32 cellular contexts compared by ENCODE assay signal in genomic region chr7:157465597-157466348, GRCh38.
A peak's percentile ranks its signal among the peaks of the same experiment; 100 is the strongest.
DNase-seq lines count a peak whose midpoint lies in the region; ATAC-seq and TF ChIP-seq lines count a peak whose summit lies in the region.
"Had no signal": no experiment of that assay in that cellular context is flagged by ENCODE, and none has a peak within 500 bp of the region (broad histone marks: within the 10 kb centered on the region; RNA-seq: fewer than 3 reads in every experiment).

No MANE protein-coding gene starts in this region.

- TF ChIP-seq CTCF in osteocyte (IDR thresholded peaks at IDR 0.05) (no peak), brain microvascular endothelial cell (IDR thresholded peaks at IDR 0.05; ENCODE audit: low read depth, low read length, missing control alignments) (no peak)

- no peaks in the 10 kb centered on the region for H3K36me3 ChIP-seq in brain microvascular endothelial cell (replicated peaks)
- H3K36me3 ChIP-seq: cardiac muscle cell, uterus had no signal

- in situ Hi-C loops in G401 (cut with HindIII; ENCODE audit: low sequenced_read_pairs), result no loop called here
- in situ Hi-C loops in brain microvascular endothelial cell (cut with HindIII; ENCODE audit: low pct_ligation_motif_present, low sequenced_read_pairs), result no loop called here

- H3K27ac ChIP-seq in brain microvascular endothelial cell, result no peak overlapping the region
- H3K27ac ChIP-seq: A549, cardiac muscle cell, testis, uterus had no signal

- H3K4me1 Mint-ChIP-seq in activated CD8-positive, alpha-beta memory T cell treated with anti-CD3 and anti-CD28 coated beads, Interleukin-2, amount 10 ng/mL, durations not matched to agents 7 days and 5 days, result peaks cover 21% of the 10 kb centered on the region
- H3K4me1 Mint-ChIP-seq in osteocyte (ENCODE audit: unreplicated experiment), result no peaks in the 10 kb centered on the region
- H3K4me1 Mint-ChIP-seq: B cell had no signal

- peaks cover 19% of the 10 kb centered on the region for H3K27me3 Mint-ChIP-seq in activated CD8-positive, alpha-beta memory T cell treated with anti-CD3 and anti-CD28 coated beads, Interleukin-2, amount 10 ng/mL, durations not matched to agents 7 days and 5 days
- peaks cover 12% of the 10 kb centered on the region for H3K27me3 Mint-ChIP-seq in osteocyte (ENCODE audit: unreplicated experiment)
- H3K27me3 Mint-ChIP-seq: activated naive CD8-positive, alpha-beta T cell had no signal

- peak; percentile 19 for DNase-seq in activated CD8-positive, alpha-beta memory T cell treated with anti-CD3 and anti-CD28 coated beads, Interleukin-2, amount 10 ng/mL, durations not matched to agents 7 days and 5 days
- DNase-seq in activated CD8-positive, alpha-beta memory T cell treated with anti-CD3 and anti-CD28 coated beads for 24 hours, result no peak
- peak; percentile 83 for DNase-seq in left kidney (ENCODE audit: low read depth, low spot score)
- peak; percentile 72 for DNase-seq in osteocyte (ENCODE audit: extremely low spot score, unreplicated experiment)
- no peak for DNase-seq in G401 (ENCODE audit: low spot score)
- DNase-seq in HK-2 (ENCODE audit: unreplicated experiment), result no peak
- DNase-seq in C1 segment of cervical spinal cord (lab: John Stamatoyannopoulos, UW), result no peak
- DNase-seq in brain microvascular endothelial cell, result no peak
- DNase-seq: anterior cingulate cortex; Caco-2; cortex of kidney; DMS79; foreskin melanocyte; KBM-7; left cardiac atrium; mesenchymal stem cell; NCI-H1417 treated with DMSO at 0.1 percent for 48 hours; NCI-H2081; NCI-H2227 treated with DMSO at 0.1 percent for 48 hours; NCI-H526 treated with DMSO at 0.1 percent for 48 hours; SHP77; stimulated activated CD4-positive, alpha-beta T cell treated with anti-CD3 and anti-CD28 coated beads, Interleukin-12 subunit alpha, Interleukin-12 subunit beta, amount 100 ng/mL, for 4 hours; stimulated activated CD4-positive, alpha-beta T cell treated with anti-CD3 and anti-CD28 coated beads, Interleukin-4, amount 100 ng/mL, for 1 hour; testis; uterus had no signal

- H3K4me3 ChIP-seq in brain microvascular endothelial cell (ENCODE audit: low read depth, low read length), result no peak overlapping the region
- H3K4me3 ChIP-seq: A549, cardiac muscle cell, testis, uterus had no signal

- CTCF ChIA-PET in activated CD8-positive, alpha-beta memory T cell treated with anti-CD3 and anti-CD28 coated beads, Interleukin-2, amount 10 ng/mL, durations not matched to agents 7 days and 5 days (lab: Charles Lee), result no interaction called here

- peaks cover 21% of the 10 kb centered on the region for H3K27me3 ChIP-seq in brain microvascular endothelial cell (replicated peaks)
- H3K27me3 ChIP-seq: cardiac muscle cell, testis, uterus had no signal

- H3K9me3 Mint-ChIP-seq in activated CD8-positive, alpha-beta memory T cell treated with anti-CD3 and anti-CD28 coated beads, Interleukin-2, amount 10 ng/mL, durations not matched to agents 7 days and 5 days (ENCODE audit: low read depth), result no peaks in the 10 kb centered on the region
- no peaks in the 10 kb centered on the region for H3K9me3 Mint-ChIP-seq in osteocyte (ENCODE audit: unreplicated experiment)
- H3K9me3 Mint-ChIP-seq: activated T-helper 2 cell treated with anti-CD3 and anti-CD28 coated beads, Interferon-gamma antibody, Interleukin-2, Interleukin-4, amounts not matched to agents 10 μg/mL and 5 μg/mL and 100 μg/mL, durations not matched to agents 14 hours and 24 hours and 36 hours; stimulated activated effector memory CD8-positive, alpha-beta T cell treated with anti-CD3 and anti-CD28 coated beads, Interleukin-12 subunit alpha, Interleukin-12 subunit beta, amount 100 ng/mL, for 72 hours had no signal

- no peak for ATAC-seq in activated CD8-positive, alpha-beta memory T cell treated with anti-CD3 and anti-CD28 coated beads, Interleukin-2, amount 10 ng/mL, durations not matched to agents 7 days and 5 days
- ATAC-seq: A549; left cardiac atrium; stimulated activated effector memory CD8-positive, alpha-beta T cell treated with anti-CD3 and anti-CD28 coated beads, Interleukin-12 subunit alpha, Interleukin-12 subunit beta, amount 100 ng/mL, for 72 hours; WTC11 had no signal

- no peak overlapping the region for H3K27ac Mint-ChIP-seq in activated CD8-positive, alpha-beta memory T cell treated with anti-CD3 and anti-CD28 coated beads, Interleukin-2, amount 10 ng/mL, durations not matched to agents 7 days and 5 days
- no peak overlapping the region for H3K27ac Mint-ChIP-seq in osteocyte (ENCODE audit: unreplicated experiment)
- H3K27ac Mint-ChIP-seq: activated naive CD8-positive, alpha-beta T cell; activated T-helper 2 cell treated with anti-CD3 and anti-CD28 coated beads, Interferon-gamma antibody, Interleukin-2, Interleukin-4, amounts not matched to agents 10 μg/mL and 5 μg/mL and 100 μg/mL, durations not matched to agents 14 hours and 24 hours and 36 hours; B cell; stimulated activated effector memory CD8-positive, alpha-beta T cell treated with anti-CD3 and anti-CD28 coated beads, Interleukin-12 subunit alpha, Interleukin-12 subunit beta, amount 100 ng/mL, for 72 hours; WTC11 had no signal

- H3K4me3 Mint-ChIP-seq in activated CD8-positive, alpha-beta memory T cell treated with anti-CD3 and anti-CD28 coated beads, Interleukin-2, amount 10 ng/mL, durations not matched to agents 7 days and 5 days, result no peak overlapping the region
- H3K4me3 Mint-ChIP-seq in osteocyte (ENCODE audit: unreplicated experiment), result no peak overlapping the region
- H3K4me3 Mint-ChIP-seq: activated naive CD8-positive, alpha-beta T cell; B cell; stimulated activated effector memory CD8-positive, alpha-beta T cell treated with anti-CD3 and anti-CD28 coated beads, Interleukin-12 subunit alpha, Interleukin-12 subunit beta, amount 100 ng/mL, for 72 hours; WTC11 had no signal

- H3K36me3 Mint-ChIP-seq in activated CD8-positive, alpha-beta memory T cell treated with anti-CD3 and anti-CD28 coated beads, Interleukin-2, amount 10 ng/mL, durations not matched to agents 7 days and 5 days, result no peaks in the 10 kb centered on the region
- H3K36me3 Mint-ChIP-seq in osteocyte (ENCODE audit: unreplicated experiment), result no peaks in the 10 kb centered on the region
- H3K36me3 Mint-ChIP-seq: activated naive CD8-positive, alpha-beta T cell; stimulated activated effector memory CD8-positive, alpha-beta T cell treated with anti-CD3 and anti-CD28 coated beads, Interleukin-12 subunit alpha, Interleukin-12 subunit beta, amount 100 ng/mL, for 72 hours; WTC11 had no signal

Comparison
In these comparisons a context has a peak if more than half of its experiments do, and no peak if none do; other contexts are left out.
1. DNase-seq: peak in activated CD8-positive, alpha-beta memory T cell treated with anti-CD3 and anti-CD28 coated beads, Interleukin-2, amount 10 ng/mL, durations not matched to agents 7 days and 5 days (single experiment), left kidney (single experiment) and osteocyte (single experiment); none in activated CD8-positive, alpha-beta memory T cell treated with anti-CD3 and anti-CD28 coated beads for 24 hours (single experiment), G401 (single experiment), HK-2 (single experiment), C1 segment of cervical spinal cord (0 of 14) and brain microvascular endothelial cell (single experiment).